In genomic region chrX:41441934-41442823, GRCh38 we compare ENCODE assay signal across 1 cellular context.
TF ChIP-seq lines count a peak whose summit lies in the region.

No MANE protein-coding gene starts in this region.

TF ChIP-seq in HepG2, 621 proteins besides CTCF, POLR2A, EP300 and RAD21 (continued from another document and continues in another):
- TF ChIP-seq ZNF574 (CRISPR knock-in tag; IDR thresholded peaks at IDR 0.05): peak; percentile 38; the same call in 1 of the 2 replicates
- TF ChIP-seq HOXA5 (CRISPR knock-in tag; IDR thresholded peaks at IDR 0.05): peak; percentile 39; the same call in 1 of the 2 replicates
- TF ChIP-seq ZNF180 (CRISPR knock-in tag; IDR thresholded peaks at IDR 0.05; ENCODE audit: borderline replicate concordance, low read depth): no peak
- no peak for TF ChIP-seq ZNF224 (CRISPR knock-in tag; IDR thresholded peaks at IDR 0.05)
- no peak for TF ChIP-seq PBX3 (CRISPR knock-in tag; IDR thresholded peaks at IDR 0.05; ENCODE audit: borderline replicate concordance)
- no peak for TF ChIP-seq ZBTB44 (CRISPR knock-in tag; IDR thresholded peaks at IDR 0.05)
- no peak for TF ChIP-seq NFE2L1 (CRISPR knock-in tag; IDR thresholded peaks at IDR 0.05; ENCODE audit: borderline replicate concordance)
- peak; percentile 60; the same call in 1 of the 2 replicates for TF ChIP-seq MLX (CRISPR knock-in tag; IDR thresholded peaks at IDR 0.05)
- no peak for TF ChIP-seq ZNF577 (CRISPR knock-in tag; IDR thresholded peaks at IDR 0.05; ENCODE audit: borderline replicate concordance, low read depth)
- no peak for TF ChIP-seq KMT2B (CRISPR knock-in tag; IDR thresholded peaks at IDR 0.05)
- TF ChIP-seq PRPF4 (IDR thresholded peaks at IDR 0.05; ENCODE audit: low read depth, low read length, poor library complexity, severe bottlenecking): no peak
- TF ChIP-seq POLR2AphosphoS2 (IDR thresholded peaks at IDR 0.05; ENCODE audit: low read depth, low read length): no peak
- no peak; the same call in 1 of the 2 replicates for TF ChIP-seq ZBTB26 (CRISPR knock-in tag; IDR thresholded peaks at IDR 0.05; ENCODE audit: borderline replicate concordance)
- TF ChIP-seq MIXL1 (CRISPR knock-in tag; IDR thresholded peaks at IDR 0.05): peak; percentile 15; the same call in 1 of the 2 replicates
- no peak for TF ChIP-seq ZNF274 (CRISPR knock-in tag; IDR thresholded peaks at IDR 0.05)
- TF ChIP-seq SOX13 (IDR thresholded peaks at IDR 0.05): no peak
- peak in 1 of 2 experiments; percentile 55; a peak in 1 of 4 replicates for TF ChIP-seq SOX13 (CRISPR knock-in tag; conservative IDR thresholded peaks at IDR 0.05 in 1 of 2, IDR thresholded peaks at IDR 0.05 in 1 of 2)
- TF ChIP-seq THAP11 (CRISPR knock-in tag; IDR thresholded peaks at IDR 0.05): peak; percentile 37; the same call in 1 of the 2 replicates
- peak; percentile 61; the same call in 1 of the 2 replicates for TF ChIP-seq KAT8 (CRISPR knock-in tag; IDR thresholded peaks at IDR 0.05)
- TF ChIP-seq ZNF709 (CRISPR knock-in tag; IDR thresholded peaks at IDR 0.05): peak; percentile 75
- peak; percentile 43; the same call in 1 of the 2 replicates for TF ChIP-seq GFI1 (CRISPR knock-in tag; IDR thresholded peaks at IDR 0.05; ENCODE audit: borderline replicate concordance)
- peak; percentile 90 for TF ChIP-seq NR2F2 (IDR thresholded peaks at IDR 0.05; ENCODE audit: borderline replicate concordance, low read depth)
- TF ChIP-seq HMG20A (CRISPR knock-in tag; IDR thresholded peaks at IDR 0.05; ENCODE audit: borderline replicate concordance): peak; percentile 16; the same call in 1 of the 2 replicates
- TF ChIP-seq ZFP82 (CRISPR knock-in tag; IDR thresholded peaks at IDR 0.05; ENCODE audit: borderline replicate concordance): no peak
- TF ChIP-seq ZNF326 (CRISPR knock-in tag; IDR thresholded peaks at IDR 0.05; ENCODE audit: borderline replicate concordance): no peak
- TF ChIP-seq RXRA (CRISPR knock-in tag; IDR thresholded peaks at IDR 0.05): peak; percentile 89
- 0 out of 2 replicates have a peak, but pooled peaks have one; percentile 19 for TF ChIP-seq SNAPC2 (CRISPR knock-in tag; IDR thresholded peaks at IDR 0.05)
- no peak for TF ChIP-seq SIX4 (CRISPR knock-in tag; IDR thresholded peaks at IDR 0.05)
- no peak for TF ChIP-seq NR3C1 (CRISPR knock-in tag; IDR thresholded peaks at IDR 0.05)
- TF ChIP-seq ZNF790 (CRISPR knock-in tag; IDR thresholded peaks at IDR 0.05; ENCODE audit: borderline replicate concordance): 0 out of 2 replicates have a peak, but pooled peaks have one; percentile 73
- TF ChIP-seq ZBTB37 (CRISPR knock-in tag; IDR thresholded peaks at IDR 0.05): peak; percentile 65
- no peak for TF ChIP-seq ZNF337 (CRISPR knock-in tag; IDR thresholded peaks at IDR 0.05; ENCODE audit: borderline replicate concordance, low read depth)
- TF ChIP-seq MEF2D (CRISPR knock-in tag; IDR thresholded peaks at IDR 0.05): peak; percentile 78
- peak; percentile 27; the same call in 1 of the 2 replicates for TF ChIP-seq BHLHE40 (IDR thresholded peaks at IDR 0.05; ENCODE audit: low read length)
- no peak for TF ChIP-seq ZSCAN21 (CRISPR knock-in tag; IDR thresholded peaks at IDR 0.05; ENCODE audit: borderline replicate concordance)
- peak; percentile 72; the same call in 1 of the 2 replicates for TF ChIP-seq ZNF747 (CRISPR knock-in tag; IDR thresholded peaks at IDR 0.05; ENCODE audit: borderline replicate concordance)
- no peak for TF ChIP-seq GLI4 (CRISPR knock-in tag; IDR thresholded peaks at IDR 0.05; ENCODE audit: borderline replicate concordance)
- peak; percentile 58 for TF ChIP-seq ZNF501 (CRISPR knock-in tag; IDR thresholded peaks at IDR 0.05)
- TF ChIP-seq ZMYM2 (CRISPR knock-in tag; IDR thresholded peaks at IDR 0.05): no peak
- no peak for TF ChIP-seq NONO (IDR thresholded peaks at IDR 0.05)
- peak; percentile 65; the same call in 1 of the 2 replicates for TF ChIP-seq NONO (CRISPR knock-in tag; conservative IDR thresholded peaks at IDR 0.05)
- TF ChIP-seq ZNF773 (CRISPR knock-in tag; IDR thresholded peaks at IDR 0.05; ENCODE audit: borderline replicate concordance): no peak
- TF ChIP-seq AHDC1 (CRISPR knock-in tag; IDR thresholded peaks at IDR 0.05; ENCODE audit: borderline replicate concordance): no peak; the same call in 1 of the 2 replicates
- TF ChIP-seq NFIC (IDR thresholded peaks at IDR 0.05; ENCODE audit: low read length): no peak
- TF ChIP-seq GABPA (IDR thresholded peaks at IDR 0.05; ENCODE audit: low read depth, low read length): no peak
- 0 out of 2 replicates have a peak, but pooled peaks have one; percentile 38 for TF ChIP-seq GABPA (CRISPR knock-in tag; IDR thresholded peaks at IDR 0.05; ENCODE audit: low read depth)
- TF ChIP-seq ZNF10 (CRISPR knock-in tag; IDR thresholded peaks at IDR 0.05; ENCODE audit: borderline replicate concordance, low read depth): no peak
- TF ChIP-seq ZBTB38 (CRISPR knock-in tag; IDR thresholded peaks at IDR 0.05): peak; percentile 62; the same call in 1 of the 2 replicates
- TF ChIP-seq KDM6A (CRISPR knock-in tag; IDR thresholded peaks at IDR 0.05; ENCODE audit: low read depth): no peak
- TF ChIP-seq TBP (CRISPR knock-in tag; IDR thresholded peaks at IDR 0.05): no peak
- no peak for TF ChIP-seq PREB (CRISPR knock-in tag; IDR thresholded peaks at IDR 0.05)
- TF ChIP-seq ZNF557 (CRISPR knock-in tag; IDR thresholded peaks at IDR 0.05): no peak
- 0 out of 2 replicates have a peak, but pooled peaks have one; percentile 44 for TF ChIP-seq ZNF614 (CRISPR knock-in tag; IDR thresholded peaks at IDR 0.05; ENCODE audit: borderline replicate concordance)
- no peak for TF ChIP-seq NFIB (CRISPR knock-in tag; IDR thresholded peaks at IDR 0.05; ENCODE audit: borderline replicate concordance)
